8 cellular contexts compared by ENCODE assay signal in the genomic region with DNA sequence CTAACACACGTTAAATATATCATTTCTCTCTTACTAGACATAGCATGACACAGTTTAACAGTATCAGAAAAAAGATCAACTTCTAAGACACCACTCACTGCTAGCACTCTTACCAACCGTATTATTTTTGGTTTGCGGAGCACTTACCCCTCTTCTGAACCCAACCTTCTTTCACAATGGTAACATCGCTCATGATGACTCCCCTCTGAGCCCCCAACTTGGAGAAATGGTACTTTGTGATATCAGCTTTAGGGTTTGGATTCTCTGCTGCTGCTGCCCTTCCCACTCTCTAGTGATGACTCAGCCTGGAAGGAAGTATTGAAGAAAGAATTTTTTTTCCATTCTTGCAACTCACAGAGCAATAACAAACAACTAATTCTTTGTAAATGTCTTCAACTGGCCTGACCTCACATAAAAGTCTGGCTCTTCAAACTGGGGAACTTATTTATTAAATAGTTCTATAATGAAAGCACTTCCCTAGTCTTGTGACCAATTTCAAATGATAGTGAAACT. TPM values are rescaled to one million over a fixed set of nuclear protein-coding genes. Genes with fewer than 3 reads are reported as not detected.
DNase-seq lines count a peak whose midpoint lies in the region; ATAC-seq and TF ChIP-seq lines count a peak whose summit lies in the region.

No MANE protein-coding gene starts in this region.

- peak overlapping the region; percentile 89 for H3K27ac Mint-ChIP-seq in CD4-positive, alpha-beta T cell
- H3K27ac Mint-ChIP-seq in effector memory CD8-positive, alpha-beta T cell = peak overlapping the region; percentile 86 to 89
- peak overlapping the region; percentile 91 for H3K27ac Mint-ChIP-seq in neural crest cell (ENCODE audit: unreplicated experiment)

- no peaks in the 10 kb centered on the region for H3K9me3 ChIP-seq in CD4-positive, alpha-beta T cell (ENCODE audit: control insufficient read depth, low read length)

- H3K27me3 ChIP-seq in CD4-positive, alpha-beta T cell (ENCODE audit: control insufficient read depth, insufficient read depth, low read length) = no peaks in the 10 kb centered on the region

- POLR2A ChIA-PET in CD4-positive, alpha-beta T cell (lab: Charles Lee) = no interaction called here

- H3K36me3 Mint-ChIP-seq in CD4-positive, alpha-beta T cell (ENCODE audit: low read depth) = peaks cover 26% of the 10 kb centered on the region
- peaks cover 4% of the 10 kb centered on the region for H3K36me3 Mint-ChIP-seq in effector memory CD8-positive, alpha-beta T cell (ENCODE audit: insufficient read depth)
- peaks cover 2% of the 10 kb centered on the region for H3K36me3 Mint-ChIP-seq in neural crest cell (ENCODE audit: low read depth)

- no peak for TF ChIP-seq CTCF in CD4-positive, alpha-beta T cell (IDR thresholded peaks at IDR 0.05)
- TF ChIP-seq CTCF in neural crest cell (conservative IDR thresholded peaks at IDR 0.05) = no peak

- peak overlapping the region; percentile 2 for H3K27ac ChIP-seq in CD4-positive, alpha-beta T cell (ENCODE audit: low read depth, low read length)

- H3K4me3 Mint-ChIP-seq in CD4-positive, alpha-beta T cell = peak overlapping the region; percentile 76
- H3K4me3 Mint-ChIP-seq in effector memory CD8-positive, alpha-beta T cell = peak overlapping the region; percentile 37 to 56
- peak overlapping the region; percentile 48 for H3K4me3 Mint-ChIP-seq in neural crest cell

- no peak for DNase-seq in CD4-positive, alpha-beta T cell
- DNase-seq in SIG-M5 (lab: John Stamatoyannopoulos, UW) = peak; percentile 34
- DNase-seq in effector memory CD8-positive, alpha-beta T cell = no peak
- DNase-seq in neural crest cell (ENCODE audit: low read depth, low spot score) = no peak
- no peak for DNase-seq in NCI-H146 treated with DMSO at 0.1 percent for 48 hours (lab: John Stamatoyannopoulos, UW; ENCODE audit: unreplicated experiment)
- no peak for DNase-seq in NCI-H1048 (lab: John Stamatoyannopoulos, UW)

- H3K4me1 Mint-ChIP-seq in CD4-positive, alpha-beta T cell (ENCODE audit: low read depth) = peaks cover 78% of the 10 kb centered on the region
- peaks cover 16 to 34% of the 10 kb centered on the region in 2 donors for H3K4me1 Mint-ChIP-seq in effector memory CD8-positive, alpha-beta T cell (ENCODE audit: low read depth in 2 of 2)
- H3K4me1 Mint-ChIP-seq in neural crest cell = peaks cover 19% of the 10 kb centered on the region

- intact Hi-C loops in CD4-positive, alpha-beta T cell (cut with DNase I, micrococcal nuclease) = loop anchor here (1.0 to 10.0 kb wide), 5 partner anchors 17 to 1122 kb away; a partner anchor contains a TSS

- peak; percentile 33 for ATAC-seq in CD4-positive, alpha-beta T cell (ENCODE audit: poor library complexity)
- ATAC-seq in effector memory CD8-positive, alpha-beta T cell (replicated peaks) = peak; percentile 28
- no peak for ATAC-seq in HG03196 (IDR thresholded peaks at IDR 0.05; ENCODE audit: unreplicated experiment)
- no peak for ATAC-seq in GM18502 (IDR thresholded peaks at IDR 0.05; ENCODE audit: poor library complexity, unreplicated experiment)

- CTCF ChIA-PET in CD4-positive, alpha-beta T cell (lab: Charles Lee) = no interaction called here

- no peaks in the 10 kb centered on the region for H3K9me3 Mint-ChIP-seq in CD4-positive, alpha-beta T cell
- H3K9me3 Mint-ChIP-seq in effector memory CD8-positive, alpha-beta T cell = peaks cover 0 to 1% of the 10 kb centered on the region in 2 donors
- H3K9me3 Mint-ChIP-seq in neural crest cell = no peaks in the 10 kb centered on the region

- no peaks in the 10 kb centered on the region for H3K27me3 Mint-ChIP-seq in CD4-positive, alpha-beta T cell
- no peaks in the 10 kb centered on the region for H3K27me3 Mint-ChIP-seq in effector memory CD8-positive, alpha-beta T cell
- H3K27me3 Mint-ChIP-seq in neural crest cell (ENCODE audit: low read depth) = no peaks in the 10 kb centered on the region

RNA-seq across cellular contexts. Expression of a gene that starts 7.0 kb away (rescaled TPM):
- total RNA-seq in CD4-positive, alpha-beta T cell = 10 to 100 TPM; 80.4 to 88.5 TPM
- total RNA-seq in neural crest cell = 38.2 and 41.3 TPM in 2 replicates

Comparison
In these comparisons a context has a peak if more than half of its experiments do, and no peak if none do; other contexts are left out.
1. ATAC-seq: peak in CD4-positive, alpha-beta T cell (single experiment) and effector memory CD8-positive, alpha-beta T cell (single experiment); none in HG03196 (single experiment) and GM18502 (single experiment).
2. Peak in every context shown above with its lines, with median percentiles within 50 percentile points of each other: H3K27ac Mint-ChIP-seq and H3K4me3 Mint-ChIP-seq.